29 cellular contexts compared by ENCODE assay signal in genomic region chr11:117356126-117356761, GRCh38. TPM values are rescaled to one million over a fixed set of nuclear protein-coding genes. Genes with fewer than 3 reads are reported as not detected.
DNase-seq lines count a peak whose midpoint lies in the region; ATAC-seq, FAIRE-seq and TF ChIP-seq lines count a peak whose summit lies in the region.
"Had no signal": no experiment of that assay in that cellular context is flagged by ENCODE, and none has a peak within 500 bp of the region (broad histone marks: within the 10 kb centered on the region; RNA-seq: fewer than 3 reads in every experiment).

No MANE protein-coding gene starts in this region.

- no peak overlapping the region for H2BK12ac ChIP-seq in H9 (ENCODE audit: insufficient read length, low read depth, low read length)

- H3K23ac ChIP-seq in H9 (ENCODE audit: insufficient read length, low read depth, low read length): no peak overlapping the region

- H3K4me1 ChIP-seq in H9 (ENCODE audit: insufficient read depth, low read length) (no peaks in the 10 kb centered on the region), K562 (replicated peaks in 1 of 2; ENCODE audit: control insufficient read depth in 2 of 2, insufficient read depth in 2 of 2, low read length in 2 of 2) (no peaks in the 10 kb centered on the region), osteoblast (ENCODE audit: insufficient read depth, low read length) (no peaks in the 10 kb centered on the region)
- H3K4me1 ChIP-seq: breast epithelium, heart right ventricle, left lung, stomach, tibial artery had no signal

- no peak overlapping the region for H4K91ac ChIP-seq in H9 (ENCODE audit: insufficient read length, low read depth, low read length)

- no peak for TF ChIP-seq EP300 in K562 (IDR thresholded peaks at IDR 0.05; ENCODE audit: low read length)

- H3K9me3 ChIP-seq in H9 (ENCODE audit: control insufficient read depth, low read depth, low read length) (no peaks in the 10 kb centered on the region), K562 (replicated peaks; ENCODE audit: control insufficient read depth, insufficient read depth, low read depth, low read length) (no peaks in the 10 kb centered on the region), osteoblast (ENCODE audit: low read depth, low read length) (no peaks in the 10 kb centered on the region)
- H3K9me3 ChIP-seq: breast epithelium, heart right ventricle, left lung, stomach, tibial artery had no signal

- no peak for TF ChIP-seq RAD21 in K562 (CRISPR knock-in tag; conservative IDR thresholded peaks at IDR 0.05 in 1 of 2, IDR thresholded peaks at IDR 0.05 in 1 of 2)

- DNase-seq in H9 (no peak), K562 (ENCODE audit: extremely low read depth in 1 of 4, low spot score in 3 of 4) (no peak), left kidney (ENCODE audit: low read depth, low spot score) (peak; percentile 24), osteoblast (ENCODE audit: insufficient read length, low spot score, missing footprints) (no peak), NCI-H510A (lab: John Stamatoyannopoulos, UW) (no peak)
- DNase-seq in stimulated activated effector memory CD8-positive, alpha-beta T cell treated with anti-CD3 and anti-CD28 coated beads, Interleukin-12 subunit alpha, Interleukin-12 subunit beta, amount 100 ng/mL, for 72 hours (ENCODE audit: low spot score in 2 of 2): no peak
- no peak for DNase-seq in activated CD4-positive, CD25-positive, alpha-beta regulatory T cell (lab: John Stamatoyannopoulos, UW)
- DNase-seq: activated CD4-positive, alpha-beta memory T cell treated with anti-CD3 and anti-CD28 coated beads for 36 hours; C1 segment of cervical spinal cord; COR-L47; DND-41; effector memory CD4-positive, alpha-beta T cell; foreskin fibroblast; heart right ventricle; IMR-90; left lung; naive B cell; NCI-H1092; occipital lobe; stimulated activated CD8-positive, alpha-beta memory T cell treated with anti-CD3 and anti-CD28 coated beads, Interleukin-4, amount 100 ng/mL, for 48 hours; stomach; tibial artery had no signal

- H3K27me3 ChIP-seq in H9 (ENCODE audit: insufficient read depth, low read length) (no peaks in the 10 kb centered on the region), K562 (ENCODE audit: control insufficient read depth in 2 of 2, insufficient read depth in 2 of 2, low read length in 2 of 2) (no peaks in the 10 kb centered on the region), osteoblast (ENCODE audit: insufficient read depth, low read length) (no peaks in the 10 kb centered on the region)
- H3K27me3 ChIP-seq: breast epithelium, heart right ventricle, left lung, stomach, tibial artery had no signal

- H3K9me1 ChIP-seq in K562 (ENCODE audit: control insufficient read depth, insufficient read depth, low read length): no peaks in the 10 kb centered on the region

- H4K5ac ChIP-seq in H9 (ENCODE audit: insufficient read length, low read depth, low read length): no peak overlapping the region

- no peaks in the 10 kb centered on the region for H3K23me2 ChIP-seq in H9 (ENCODE audit: insufficient read length, low read depth, low read length, poor library complexity, severe bottlenecking)

- no peak overlapping the region for H3K27ac Mint-ChIP-seq in H9
- H3K27ac Mint-ChIP-seq in stimulated activated effector memory CD8-positive, alpha-beta T cell treated with anti-CD3 and anti-CD28 coated beads, Interleukin-12 subunit alpha, Interleukin-12 subunit beta, amount 100 ng/mL, for 72 hours: no peak overlapping the region
- H3K27ac Mint-ChIP-seq: activated CD4-positive, alpha-beta memory T cell treated with anti-CD3 and anti-CD28 coated beads for 36 hours; activated T-helper 2 cell treated with anti-CD3 and anti-CD28 coated beads, Interferon-gamma antibody, Interleukin-2, Interleukin-4, amounts not matched to agents 10 μg/mL and 5 μg/mL and 100 μg/mL, durations not matched to agents 14 hours and 24 hours and 36 hours; naive B cell had no signal

- no peak overlapping the region for H4K8ac ChIP-seq in H9 (replicated peaks; ENCODE audit: insufficient read length, low read depth, low read length)

- WGBS in H9 (ENCODE audit: extremely low coverage, insufficient read length, low lambda C conversion rate): no CpG with 5 or more reads among the region's 9 CpGs
- 48% methylated on average over 7 of the region's 9 CpGs for WGBS in K562 (ENCODE audit: insufficient coverage, low coverage, missing lambda C conversion rate)

- H3K79me2 ChIP-seq in H9 (ENCODE audit: insufficient read depth, low read length) (no peaks in the 10 kb centered on the region), K562 (ENCODE audit: control insufficient read depth, insufficient read depth, low read length) (no peaks in the 10 kb centered on the region), osteoblast (ENCODE audit: insufficient read depth, low read length) (peaks cover 3% of the 10 kb centered on the region)

- H2BK20ac ChIP-seq in H9 (ENCODE audit: low read depth, low read length, poor library complexity, severe bottlenecking): no peak overlapping the region

- no peak overlapping the region for H2AK5ac ChIP-seq in H9 (ENCODE audit: insufficient read length, low read length)

- H3K79me1 ChIP-seq in H9 (ENCODE audit: insufficient read depth, low read depth, low read length, poor library complexity, severe bottlenecking): no peaks in the 10 kb centered on the region

- FAIRE-seq in K562 (lab: Jason Lieb, UNC): no peak
- FAIRE-seq: GM12878 had no signal

- POLR2A ChIA-PET in K562 (lab: Yijun Ruan, JAX): interaction anchor here (0.6 to 1.7 kb wide), 4 partner anchors 11 to 358 kb away, joined by 3 to 7 read pairs (median 3); no protein-coding TSS in a partner anchor

- H3K27ac ChIP-seq in H9 (ENCODE audit: insufficient read length, low read depth, low read length) (no peak overlapping the region), K562 (ENCODE audit: extremely low read depth, low read depth, low read length) (no peak overlapping the region), osteoblast (ENCODE audit: low read depth, low read length) (no peak overlapping the region)
- H3K27ac ChIP-seq: breast epithelium, coronary artery, heart right ventricle, left lung, stomach, tibial artery had no signal

- H3K4me3 ChIP-seq in K562 (no peak overlapping the region), osteoblast (ENCODE audit: insufficient read depth, low read length) (no peak overlapping the region)
- H3K4me3 ChIP-seq: breast epithelium, coronary artery, GM12878, heart right ventricle, left lung, skin epidermis, stomach, tibial artery had no signal

- no peak overlapping the region for H3K18ac ChIP-seq in H9 (ENCODE audit: insufficient read length, low read depth, low read length)

- H3T11ph ChIP-seq in H9 (ENCODE audit: low read length): no peak overlapping the region

- no peak overlapping the region for H3K56ac ChIP-seq in H9 (ENCODE audit: insufficient read length, low read depth, low read length)

- no peak overlapping the region for H3K9ac ChIP-seq in H9 (ENCODE audit: extremely low read depth, insufficient read length, low read length)
- peak overlapping the region in 1 of 2 experiments; percentile 55; a peak in 1 of 4 replicates for H3K9ac ChIP-seq in K562 (ENCODE audit: insufficient read depth in 1 of 2, low read depth in 2 of 2, low read length in 2 of 2)

- no peak overlapping the region; the same call in 1 of the 2 replicates for H3K14ac ChIP-seq in H9 (ENCODE audit: insufficient read depth, low read length)

- H4K20me1 ChIP-seq in H9 (ENCODE audit: control insufficient read depth, insufficient read depth, insufficient read length): no peaks in the 10 kb centered on the region
- no peaks in the 10 kb centered on the region for H4K20me1 ChIP-seq in K562 (replicated peaks; ENCODE audit: control insufficient read depth, insufficient read depth, low read length)
- no peaks in the 10 kb centered on the region for H4K20me1 ChIP-seq in osteoblast (ENCODE audit: insufficient read depth, low read length)

- H2BK120ac ChIP-seq in H9 (ENCODE audit: low read depth, low read length, poor library complexity, severe bottlenecking): no peak overlapping the region

- in situ Hi-C loops in K562 (cut with MboI): no loop called here

- BruUV-seq in K562 (replicated peaks; lab: Mats Ljungman, UMichigan): no TSS peak

- ATAC-seq in K562: peak; percentile 77
- ATAC-seq in stimulated activated effector memory CD8-positive, alpha-beta T cell treated with anti-CD3 and anti-CD28 coated beads, Interleukin-12 subunit alpha, Interleukin-12 subunit beta, amount 100 ng/mL, for 72 hours: peak; percentile 16
- ATAC-seq: activated naive CD4-positive, alpha-beta T cell treated with anti-CD3 and anti-CD28 coated beads, Interleukin-2, amount 50 U/mL, for 72 hours; esophagus mucosa; GM12878; left lung had no signal

- no peak overlapping the region for H3K4ac ChIP-seq in H9 (ENCODE audit: low read depth, low read length)

- TF ChIP-seq POLR2A in K562 (conservative IDR thresholded peaks at IDR 0.05): no peak

- H3K36me3 Mint-ChIP-seq in H9 (ENCODE audit: insufficient read depth in 1 of 3, low read depth in 3 of 3): peaks cover 0 to 30% (median 16%) of the 10 kb centered on the region in 3 experiments; a peak in 5 of 7 replicates
- H3K36me3 Mint-ChIP-seq in stimulated activated effector memory CD8-positive, alpha-beta T cell treated with anti-CD3 and anti-CD28 coated beads, Interleukin-12 subunit alpha, Interleukin-12 subunit beta, amount 100 ng/mL, for 72 hours: peaks cover 67% of the 10 kb centered on the region

- 0 out of 3 replicates have a peak, but pooled peaks cover 5% of the 10 kb centered on the region for H3K36me3 ChIP-seq in K562 (ENCODE audit: control insufficient read depth, insufficient read depth, low read length)
- H3K36me3 ChIP-seq in osteoblast (ENCODE audit: insufficient read depth, low read length): peaks cover 54% of the 10 kb centered on the region
- H3K36me3 ChIP-seq: breast epithelium had no signal

- no peaks in the 10 kb centered on the region for H3K27me3 Mint-ChIP-seq in H9 (ENCODE audit: low read depth)
- H3K27me3 Mint-ChIP-seq: activated CD4-positive, alpha-beta memory T cell treated with anti-CD3 and anti-CD28 coated beads for 36 hours; naive B cell had no signal

- H3K4me1 Mint-ChIP-seq in H9: no peaks in the 10 kb centered on the region
- H3K4me1 Mint-ChIP-seq in stimulated activated effector memory CD8-positive, alpha-beta T cell treated with anti-CD3 and anti-CD28 coated beads, Interleukin-12 subunit alpha, Interleukin-12 subunit beta, amount 100 ng/mL, for 72 hours: no peaks in the 10 kb centered on the region

- H3K9me3 Mint-ChIP-seq in H9: no peaks in the 10 kb centered on the region
- H3K9me3 Mint-ChIP-seq in stimulated activated effector memory CD8-positive, alpha-beta T cell treated with anti-CD3 and anti-CD28 coated beads, Interleukin-12 subunit alpha, Interleukin-12 subunit beta, amount 100 ng/mL, for 72 hours: no peaks in the 10 kb centered on the region
- H3K9me3 Mint-ChIP-seq: activated CD4-positive, alpha-beta memory T cell treated with anti-CD3 and anti-CD28 coated beads for 36 hours; activated naive CD4-positive, alpha-beta T cell treated with anti-CD3 and anti-CD28 coated beads, Interleukin-2, amount 50 U/mL, for 72 hours; activated T-helper 2 cell treated with anti-CD3 and anti-CD28 coated beads, Interferon-gamma antibody, Interleukin-2, Interleukin-4, amounts not matched to agents 10 μg/mL and 5 μg/mL and 100 μg/mL, durations not matched to agents 14 hours and 24 hours and 36 hours; naive B cell had no signal

- no peak overlapping the region for H2BK15ac ChIP-seq in H9 (ENCODE audit: low read depth, low read length)

- H2AFZ ChIP-seq in H9 (ENCODE audit: low read length): no peak overlapping the region
- H2AFZ ChIP-seq in K562 (ENCODE audit: low read depth, low read length): no peak overlapping the region
- no peak overlapping the region for H2AFZ ChIP-seq in osteoblast (ENCODE audit: low read length)

- H3K4me2 ChIP-seq in H9 (ENCODE audit: insufficient read depth, insufficient read length, low read length) (no peak overlapping the region), K562 (ENCODE audit: insufficient read depth, low read length) (no peak overlapping the region), osteoblast (ENCODE audit: insufficient read depth, low read length) (no peak overlapping the region)

- no peak overlapping the region for H2BK5ac ChIP-seq in H9 (ENCODE audit: insufficient read length, low read length)

- TF ChIP-seq CTCF in H9 (conservative IDR thresholded peaks at IDR 0.05) (0 out of 3 replicates have a peak, but pooled peaks have one; percentile 11), K562 (IDR thresholded peaks at IDR 0.05 in 2 of 3, conservative IDR thresholded peaks at IDR 0.05 in 1 of 3; ENCODE audit: insufficient read depth in 2 of 3, low read depth in 1 of 3, low read length in 3 of 3) (no peak), osteoblast (IDR thresholded peaks at IDR 0.05; ENCODE audit: extremely low read depth, low read depth, low read length) (no peak)

- CTCF ChIA-PET in K562 (lab: Yijun Ruan, JAX; ENCODE audit: low intra/inter-chr PET ratio): no interaction called here

- H3K4me3 Mint-ChIP-seq in H9: no peak overlapping the region
- H3K4me3 Mint-ChIP-seq in stimulated activated effector memory CD8-positive, alpha-beta T cell treated with anti-CD3 and anti-CD28 coated beads, Interleukin-12 subunit alpha, Interleukin-12 subunit beta, amount 100 ng/mL, for 72 hours: no peak overlapping the region
- H3K4me3 Mint-ChIP-seq: activated CD4-positive, alpha-beta memory T cell treated with anti-CD3 and anti-CD28 coated beads for 36 hours; naive B cell had no signal

- intact Hi-C loops in K562 (cut with micrococcal nuclease): no loop called here

RNA-seq across cellular contexts. Expression of gene CEP164, which starts 28.6 kb away (rescaled TPM):
- total RNA-seq in H9 (2021) (20.7 and 24.9 TPM in 2 replicates), K562 (2014; rRNA removed) (14.2 and 16.1 TPM in 2 replicates), K562 (2014; rRNA removed; fragmentation: Illumina TruSeq; extraction: Trizol) (8.0 TPM in 2 replicates), K562 (2015; rRNA removed; fragmentation: Illumina TruSeq; extraction: Trizol) (13.1 and 13.6 TPM in 2 replicates), K562 (2021) (12.1 and 16.5 TPM in 2 replicates), osteoblast (38.0 and 40.7 TPM in 2 replicates)
- total RNA-seq in K562 (2011; cell fraction: chromatin; rRNA removed; ENCODE audit: low replicate concordance): 42.8 and 72.9 TPM in 2 replicates
- total RNA-seq in K562 (2011; cell fraction: nucleolus; rRNA removed): 28.0 TPM in 2 replicates
- total RNA-seq in K562 (2011; cell fraction: nucleoplasm; rRNA removed): 36.8 and 43.6 TPM in 2 replicates
- polyA plus RNA-seq in K562 (2011; rRNA removed) (7.7 and 8.7 TPM in 2 replicates), K562 (2014; fragmentation: Illumina TruSeq; extraction: Trizol) (11.4 and 15.0 TPM in 2 replicates), K562 (2014; fragmentation: Nextera tagmentation; extraction: Ambion mirVana) (1 to 10 TPM; 2.1 to 4.6 TPM), K562 (2014; rRNA removed) (9.9 and 10.4 TPM in 2 replicates)
- polyA plus RNA-seq in K562 (2011; cell fraction: cytosol; rRNA removed): 3.9 and 6.7 TPM in 2 replicates
- 39.0 and 46.4 TPM in 2 replicates for polyA plus RNA-seq in K562 (2011; cell fraction: nucleus; rRNA removed)
- polyA plus RNA-seq in K562 (2012): 12.8 and 30.5 TPM in 2 replicates
- 9.3 and 10.2 TPM in 2 replicates for polyA minus RNA-seq in K562 (2011; rRNA and poly(A)+ RNA removed)
- polyA minus RNA-seq in K562 (2011; cell fraction: cytosol; rRNA and poly(A)+ RNA removed): 4.6 and 7.1 TPM in 2 replicates
- 8.8 and 10.4 TPM in 2 replicates for polyA minus RNA-seq in K562 (2011; cell fraction: nucleus; rRNA and poly(A)+ RNA removed)

RNA-seq across cellular contexts. Expression of gene BACE1, which starts 40.2 kb away (rescaled TPM):
- 10.2 and 10.6 TPM in 2 replicates for total RNA-seq in H9 (2021)
- total RNA-seq in K562 (2011; cell fraction: chromatin; rRNA removed; ENCODE audit: low replicate concordance): not detected in 2 replicates
- total RNA-seq in K562 (2011; cell fraction: nucleolus; rRNA removed): 0.13 TPM in 1 of 2 replicates, not detected in the other
- total RNA-seq in K562 (2011; cell fraction: nucleoplasm; rRNA removed): not detected in 2 replicates
- total RNA-seq in K562 (2014; rRNA removed): not detected in 2 replicates
- not detected in 2 replicates for total RNA-seq in K562 (2014; rRNA removed; fragmentation: Illumina TruSeq; extraction: Trizol)
- total RNA-seq in K562 (2015; rRNA removed; fragmentation: Illumina TruSeq; extraction: Trizol): not detected in 2 replicates
- 0.18 and 0.29 TPM in 2 replicates for total RNA-seq in K562 (2021)
- polyA plus RNA-seq in K562 (2011; rRNA removed): 0.01 and 0.09 TPM in 2 replicates
- polyA plus RNA-seq in K562 (2011; cell fraction: cytosol; rRNA removed): 0.12 TPM in 1 of 2 replicates, not detected in the other
- 0.11 TPM in 1 of 2 replicates, not detected in the other for polyA plus RNA-seq in K562 (2011; cell fraction: nucleus; rRNA removed)
- polyA plus RNA-seq in K562 (2012): 0.96 and 1.2 TPM in 2 replicates
- not detected in 2 replicates for polyA plus RNA-seq in K562 (2014; fragmentation: Illumina TruSeq; extraction: Trizol)
- under 1 TPM; 0.14 to 0.25 TPM for polyA plus RNA-seq in K562 (2014; fragmentation: Nextera tagmentation; extraction: Ambion mirVana)
- not detected in 2 replicates for polyA plus RNA-seq in K562 (2014; rRNA removed)
- polyA minus RNA-seq in K562 (2011; rRNA and poly(A)+ RNA removed): not detected in 2 replicates
- polyA minus RNA-seq in K562 (2011; cell fraction: cytosol; rRNA and poly(A)+ RNA removed): not detected in 2 replicates
- under 0.01 and 0.11 TPM in 2 replicates for polyA minus RNA-seq in K562 (2011; cell fraction: nucleus; rRNA and poly(A)+ RNA removed)
- 45.6 and 52.7 TPM in 2 replicates for total RNA-seq in osteoblast
